Comparison of ENCODE assay signal across 2 cellular contexts in genomic region chr4:37627263-37627662, GRCh38.
TF ChIP-seq lines count a peak whose summit lies in the region.

No MANE protein-coding gene starts in this region.

TF ChIP-seq in liver, 16 proteins besides CTCF, POLR2A, EP300 and RAD21 (continued from another document):
- TF ChIP-seq, protein P1, sequence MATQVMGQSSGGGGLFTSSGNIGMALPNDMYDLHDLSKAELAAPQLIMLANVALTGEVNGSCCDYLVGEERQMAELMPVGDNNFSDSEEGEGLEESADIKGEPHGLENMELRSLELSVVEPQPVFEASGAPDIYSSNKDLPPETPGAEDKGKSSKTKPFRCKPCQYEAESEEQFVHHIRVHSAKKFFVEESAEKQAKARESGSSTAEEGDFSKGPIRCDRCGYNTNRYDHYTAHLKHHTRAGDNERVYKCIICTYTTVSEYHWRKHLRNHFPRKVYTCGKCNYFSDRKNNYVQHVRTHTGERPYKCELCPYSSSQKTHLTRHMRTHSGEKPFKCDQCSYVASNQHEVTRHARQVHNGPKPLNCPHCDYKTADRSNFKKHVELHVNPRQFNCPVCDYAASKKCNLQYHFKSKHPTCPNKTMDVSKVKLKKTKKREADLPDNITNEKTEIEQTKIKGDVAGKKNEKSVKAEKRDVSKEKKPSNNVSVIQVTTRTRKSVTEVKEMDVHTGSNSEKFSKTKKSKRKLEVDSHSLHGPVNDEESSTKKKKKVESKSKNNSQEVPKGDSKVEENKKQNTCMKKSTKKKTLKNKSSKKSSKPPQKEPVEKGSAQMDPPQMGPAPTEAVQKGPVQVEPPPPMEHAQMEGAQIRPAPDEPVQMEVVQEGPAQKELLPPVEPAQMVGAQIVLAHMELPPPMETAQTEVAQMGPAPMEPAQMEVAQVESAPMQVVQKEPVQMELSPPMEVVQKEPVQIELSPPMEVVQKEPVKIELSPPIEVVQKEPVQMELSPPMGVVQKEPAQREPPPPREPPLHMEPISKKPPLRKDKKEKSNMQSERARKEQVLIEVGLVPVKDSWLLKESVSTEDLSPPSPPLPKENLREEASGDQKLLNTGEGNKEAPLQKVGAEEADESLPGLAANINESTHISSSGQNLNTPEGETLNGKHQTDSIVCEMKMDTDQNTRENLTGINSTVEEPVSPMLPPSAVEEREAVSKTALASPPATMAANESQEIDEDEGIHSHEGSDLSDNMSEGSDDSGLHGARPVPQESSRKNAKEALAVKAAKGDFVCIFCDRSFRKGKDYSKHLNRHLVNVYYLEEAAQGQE (IDR thresholded peaks at IDR 0.05) = peak; percentile 18
- peak; percentile 31 for TF ChIP-seq YY1 (IDR thresholded peaks at IDR 0.05)

TF ChIP-seq in HepG2, 621 proteins besides CTCF, POLR2A, EP300 and RAD21 (continued from another document):
- TF ChIP-seq, protein P2, sequence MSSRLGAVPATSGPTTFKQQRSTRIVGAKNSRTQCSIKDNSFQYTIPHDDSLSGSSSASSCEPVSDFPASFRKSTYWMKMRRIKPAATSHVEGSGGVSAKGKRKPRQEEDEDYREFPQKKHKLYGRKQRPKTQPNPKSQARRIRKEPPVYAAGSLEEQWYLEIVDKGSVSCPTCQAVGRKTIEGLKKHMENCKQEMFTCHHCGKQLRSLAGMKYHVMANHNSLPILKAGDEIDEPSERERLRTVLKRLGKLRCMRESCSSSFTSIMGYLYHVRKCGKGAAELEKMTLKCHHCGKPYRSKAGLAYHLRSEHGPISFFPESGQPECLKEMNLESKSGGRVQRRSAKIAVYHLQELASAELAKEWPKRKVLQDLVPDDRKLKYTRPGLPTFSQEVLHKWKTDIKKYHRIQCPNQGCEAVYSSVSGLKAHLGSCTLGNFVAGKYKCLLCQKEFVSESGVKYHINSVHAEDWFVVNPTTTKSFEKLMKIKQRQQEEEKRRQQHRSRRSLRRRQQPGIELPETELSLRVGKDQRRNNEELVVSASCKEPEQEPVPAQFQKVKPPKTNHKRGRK (CRISPR knock-in tag; IDR thresholded peaks at IDR 0.05) = no peak
- TF ChIP-seq SMC3 (IDR thresholded peaks at IDR 0.05; ENCODE audit: low read length) (no peak), ONECUT2 (CRISPR knock-in tag; IDR thresholded peaks at IDR 0.05) (no peak)
